In genomic region chr20:37454636-37455035, GRCh38 we compare ENCODE assay signal across 11 cellular contexts.
"Had no signal": no experiment of that assay in that cellular context is flagged by ENCODE, and none has a peak within 500 bp of the region (broad histone marks: within the 10 kb centered on the region; RNA-seq: fewer than 3 reads in every experiment).

No MANE protein-coding gene starts in this region.

- H3K4me1 ChIP-seq: adrenal gland, ascending aorta, body of pancreas, breast epithelium had no signal

- H3K9me3 ChIP-seq: adrenal gland had no signal

- ATAC-seq: activated naive CD4-positive, alpha-beta T cell treated with anti-CD3 and anti-CD28 coated beads, Interleukin-2, amount 50 U/mL, for 72 hours; activated naive CD8-positive, alpha-beta T cell treated with anti-CD3 and anti-CD28 coated beads, Interleukin-2, amount 50 U/mL, for 24 hours; activated T-cell treated with anti-CD3 and anti-CD28 coated beads, Interleukin-2, amount 50 U/mL, for 4 hours; activated T-cell treated with anti-CD3 and anti-CD28 coated beads, Interleukin-2, amount 50 U/mL, for 72 hours; activated T-helper 17 cell treated with anti-CD3 and anti-CD28 coated beads, Interleukin-2, amount 50 U/mL, for 72 hours; body of pancreas had no signal

- H3K27ac ChIP-seq: adrenal gland, ascending aorta, body of pancreas, brain microvascular endothelial cell, breast epithelium, cardiac muscle cell had no signal

- H3K4me3 ChIP-seq: adrenal gland, ascending aorta, body of pancreas, breast epithelium, cardiac muscle cell had no signal

- H3K36me3 ChIP-seq: adrenal gland, ascending aorta, brain microvascular endothelial cell, breast epithelium, cardiac muscle cell had no signal
